Comparison of ENCODE assay signal across 19 cellular contexts in genomic region chr5:163445345-163445744, GRCh38. TPM values are rescaled to one million over a fixed set of nuclear protein-coding genes. Genes with fewer than 3 reads are reported as not detected.
A peak's percentile ranks its signal among the peaks of the same experiment; 100 is the strongest.
DNase-seq lines count a peak whose midpoint lies in the region; ATAC-seq, FAIRE-seq and TF ChIP-seq lines count a peak whose summit lies in the region.
"Had no signal": no experiment of that assay in that cellular context is flagged by ENCODE, and none has a peak within 500 bp of the region (broad histone marks: within the 10 kb centered on the region; RNA-seq: fewer than 3 reads in every experiment).

No MANE protein-coding gene starts in this region.

- H2AK5ac ChIP-seq in H1 (ENCODE audit: low read depth, low read length), result no peak overlapping the region

- H3K27me3 ChIP-seq in K562 (ENCODE audit: control insufficient read depth in 2 of 2, insufficient read depth in 2 of 2, low read length in 2 of 2) (no peaks in the 10 kb centered on the region), H1 (replicated peaks in 1 of 4; ENCODE audit: control insufficient read depth in 3 of 4, extremely low read depth in 1 of 4, insufficient read depth in 3 of 4, low read length in 3 of 4) (no peaks in the 10 kb centered on the region), right cardiac atrium (ENCODE audit: control insufficient read depth, insufficient read depth) (no peaks in the 10 kb centered on the region), sigmoid colon (no peaks in the 10 kb centered on the region)

- no peaks in the 10 kb centered on the region for H3K23me2 ChIP-seq in H1 (ENCODE audit: low read depth, low read length)

- no peak for FAIRE-seq in K562 (lab: Jason Lieb, UNC)
- FAIRE-seq in H1 (lab: Jason Lieb, UNC), result no peak
- no peak for FAIRE-seq in frontal cortex (lab: Jason Lieb, UNC)
- FAIRE-seq: GM18507 had no signal

- H3K79me2 ChIP-seq in K562 (ENCODE audit: control insufficient read depth, insufficient read depth, low read length) (peaks cover 41% of the 10 kb centered on the region), H1 (ENCODE audit: control insufficient read depth in 1 of 2, insufficient read depth in 2 of 2, low read length in 2 of 2) (peaks cover 0 to 22% of the 10 kb centered on the region in 2 experiments; a peak in 3 of 4 replicates)

- no peak for TF ChIP-seq POLR2A in K562 (conservative IDR thresholded peaks at IDR 0.05)
- 0 out of 3 replicates have a peak, but pooled peaks of 1 of the 2 experiments have one; percentile 12 for TF ChIP-seq POLR2A in H1 (IDR thresholded peaks at IDR 0.05; ENCODE audit: control extremely low read depth in 1 of 2, low read depth in 2 of 2, low read length in 2 of 2)
- TF ChIP-seq POLR2A in GM18505 (IDR thresholded peaks at IDR 0.05; ENCODE audit: borderline replicate concordance, extremely low read depth, insufficient read depth, insufficient read length), result no peak
- no peak for TF ChIP-seq POLR2A in sigmoid colon (IDR thresholded peaks at IDR 0.05)

- POLR2A ChIA-PET in K562 (lab: Yijun Ruan, JAX), result interaction anchor here (0.7 to 9.0 kb wide), 3 partner anchors 10 to 36 kb away, joined by 3 to 126 read pairs (median 4); partner anchors contain the start of genes HMMR and NUDCD2
- POLR2A ChIA-PET in H1 (lab: Charles Lee; ENCODE audit: partially characterized antibody), result interaction anchor here (0.7 to 9.0 kb wide), 2 partner anchors 13 to 1999 kb away, joined by 3 to 189 read pairs; partner anchors contain the start of genes HMMR and NUDCD2

- no peaks in the 10 kb centered on the region for H3K9me1 ChIP-seq in K562 (ENCODE audit: control insufficient read depth, insufficient read depth, low read length)

- H2BK12ac ChIP-seq in H1 (ENCODE audit: low read depth, low read length), result no peak overlapping the region

- TF ChIP-seq RAD21 in K562 (CRISPR knock-in tag; conservative IDR thresholded peaks at IDR 0.05 in 1 of 2, IDR thresholded peaks at IDR 0.05 in 1 of 2) (no peak), H1 (IDR thresholded peaks at IDR 0.05 in 1 of 2, conservative IDR thresholded peaks at IDR 0.05 in 1 of 2; ENCODE audit: low read depth in 2 of 2, low read length in 2 of 2) (no peak)

- H2AFZ ChIP-seq in K562 (ENCODE audit: low read depth, low read length) (no peak overlapping the region), H1 (ENCODE audit: low read length) (no peak overlapping the region)
- H2AFZ ChIP-seq: GM23338 had no signal

- H3K9me3 ChIP-seq in K562 (replicated peaks; ENCODE audit: control insufficient read depth, insufficient read depth, low read depth, low read length) (no peaks in the 10 kb centered on the region), H1 (ENCODE audit: insufficient read depth in 2 of 2, low read depth in 1 of 2, low read length in 1 of 2) (no peaks in the 10 kb centered on the region), right cardiac atrium (ENCODE audit: control insufficient read depth, low read length) (no peaks in the 10 kb centered on the region), sigmoid colon (no peaks in the 10 kb centered on the region)
- H3K9me3 ChIP-seq: HAP-1 had no signal

- no peak overlapping the region for H2BK120ac ChIP-seq in H1 (replicated peaks; ENCODE audit: low read depth, low read length)

- no peak for ATAC-seq in K562
- peak; percentile 44 to 75 for ATAC-seq in left cardiac atrium
- peak; percentile 40 to 72 for ATAC-seq in right cardiac atrium
- ATAC-seq in GM18505 (IDR thresholded peaks at IDR 0.05; ENCODE audit: unreplicated experiment), result no peak
- ATAC-seq: GM12878, GM23338 had no signal

- H3K9ac ChIP-seq in K562 (ENCODE audit: insufficient read depth in 1 of 2, low read depth in 2 of 2, low read length in 2 of 2) (no peak overlapping the region), H1 (replicated peaks in 1 of 4; ENCODE audit: extremely low read depth in 1 of 4, low read depth in 3 of 4, low read length in 3 of 4) (no peak overlapping the region)

- no TSS peak for BruUV-seq in K562 (replicated peaks; lab: Mats Ljungman, UMichigan)

- no peaks in the 10 kb centered on the region for H4K20me1 ChIP-seq in K562 (replicated peaks; ENCODE audit: control insufficient read depth, insufficient read depth, low read length)
- H4K20me1 ChIP-seq in H1 (replicated peaks in 1 of 2; ENCODE audit: control insufficient read depth in 1 of 2, insufficient read depth in 2 of 2, low read length in 2 of 2), result peaks cover 0 to 5% of the 10 kb centered on the region in 2 experiments

- H3K4me1 ChIP-seq in K562 (replicated peaks in 1 of 2; ENCODE audit: control insufficient read depth in 2 of 2, insufficient read depth in 2 of 2, low read length in 2 of 2) (peaks cover 0 to 8% of the 10 kb centered on the region in 2 experiments; a peak in 2 of 5 replicates), H1 (replicated peaks in 1 of 4; ENCODE audit: control insufficient read depth in 3 of 4, insufficient read depth in 4 of 4, low read length in 3 of 4) (no peaks in the 10 kb centered on the region), right cardiac atrium (ENCODE audit: control insufficient read depth, insufficient read depth, low read length) (no peaks in the 10 kb centered on the region), sigmoid colon (peaks cover 0 to 3% (median 0%) of the 10 kb centered on the region in 4 donors)

- no peak overlapping the region for H2BK15ac ChIP-seq in H1 (ENCODE audit: low read length)

- H4K8ac ChIP-seq in H1 (ENCODE audit: extremely low read depth, insufficient read depth, low read length), result no peak overlapping the region

- no peak overlapping the region for H3K18ac ChIP-seq in H1 (ENCODE audit: extremely low read depth, low read length)

- WGBS in K562 (ENCODE audit: insufficient coverage, low coverage, missing lambda C conversion rate), result 90% methylated on average over 4 of the region's 6 CpGs
- 94% methylated on average over 5 of the region's 6 CpGs; no CpG with 5 or more reads in 1 of the 2 experiments for WGBS in H1 (ENCODE audit: extremely low coverage in 1 of 2, insufficient coverage in 1 of 2, insufficient read length in 1 of 2, insufficient replicate concordance in 2 of 2, low coverage in 1 of 2, low lambda C conversion rate in 2 of 2, missing lambda C conversion rate in 1 of 2), 2 experiments
- 77% methylated on average over 6 of the region's 6 CpGs for WGBS in right cardiac atrium
- 96 to 97% methylated on average over 6 of the region's 6 CpGs for WGBS in sigmoid colon, 2 donors

- H3K56ac ChIP-seq in H1 (replicated peaks; ENCODE audit: insufficient read length, low read depth, low read length), result no peak overlapping the region

- intact Hi-C loops in K562 (cut with micrococcal nuclease) (no loop called here), left cardiac atrium (cut with DNase I) (no loop called here), right cardiac atrium (cut with DNase I) (no loop called here), sigmoid colon (cut with DNase I) (no loop called here)

- H4K5ac ChIP-seq in H1 (ENCODE audit: insufficient read length, low read depth, low read length), result no peak overlapping the region

- no peak overlapping the region for H2BK5ac ChIP-seq in H1 (ENCODE audit: low read depth, low read length)

- no peak overlapping the region for H3K4me2 ChIP-seq in K562 (ENCODE audit: insufficient read depth, low read length)
- H3K4me2 ChIP-seq in H1 (ENCODE audit: insufficient read depth in 1 of 2, low read depth in 2 of 2, low read length in 2 of 2), result no peak overlapping the region
- H3K4me2 ChIP-seq: GM23338 had no signal

- no peak overlapping the region for H3K4ac ChIP-seq in H1 (replicated peaks; ENCODE audit: insufficient read length, low read depth, low read length)

- H3K27ac ChIP-seq in K562 (ENCODE audit: extremely low read depth, low read depth, low read length), result no peak overlapping the region
- no peak overlapping the region for H3K27ac ChIP-seq in H1 (ENCODE audit: low read depth, low read length)
- H3K27ac ChIP-seq in right cardiac atrium (ENCODE audit: low read length), result no peak overlapping the region
- H3K27ac ChIP-seq in sigmoid colon, result no peak overlapping the region

- DNase-seq in K562 (ENCODE audit: extremely low read depth in 1 of 4, low spot score in 3 of 4), result no peak
- no peak for DNase-seq in H1 (ENCODE audit: low read depth in 1 of 2, low spot score in 2 of 2)
- DNase-seq in left cardiac atrium, result no peak
- peak in 1 of 3 donors; percentile 53 for DNase-seq in right cardiac atrium
- DNase-seq in frontal cortex (ENCODE audit: low spot score in 2 of 2), result no peak
- DNase-seq in GM03348 (ENCODE audit: low spot score), result no peak
- no peak for DNase-seq in sigmoid colon
- DNase-seq: C1 segment of cervical spinal cord; Calu3; CD4-positive, alpha-beta memory T cell; COR-L47; DMS53; DMS79 treated with DMSO at 0.1 percent for 48 hours; HFFc6 had no signal

- CTCF ChIA-PET in K562 (lab: Yijun Ruan, JAX; ENCODE audit: low intra/inter-chr PET ratio) (no interaction called here), H1 (lab: Charles Lee; ENCODE audit: partially characterized antibody) (no interaction called here)

- no peak overlapping the region for H3K14ac ChIP-seq in H1 (ENCODE audit: insufficient read length)

- no peak overlapping the region for H4K91ac ChIP-seq in H1 (replicated peaks; ENCODE audit: insufficient read length, low read length)

- H3K79me1 ChIP-seq in H1 (ENCODE audit: low read depth, low read length), result no peaks in the 10 kb centered on the region

- TF ChIP-seq EP300 in K562 (IDR thresholded peaks at IDR 0.05; ENCODE audit: low read length) (no peak), H1 (IDR thresholded peaks at IDR 0.05; ENCODE audit: borderline replicate concordance in 1 of 2, low read depth in 2 of 2, low read length in 2 of 2) (no peak), sigmoid colon (IDR thresholded peaks at IDR 0.05) (no peak)

- peaks cover 92% of the 10 kb centered on the region for H3K36me3 ChIP-seq in K562 (ENCODE audit: control insufficient read depth, insufficient read depth, low read length)
- H3K36me3 ChIP-seq in H1 (ENCODE audit: control insufficient read depth in 2 of 4, insufficient read depth in 4 of 4, low read length in 3 of 4), result peaks cover 12 to 94% (median 61%) of the 10 kb centered on the region in 4 experiments
- H3K36me3 ChIP-seq in sigmoid colon, result peaks cover 0 to 93% (median 17%) of the 10 kb centered on the region in 4 donors

- no peak overlapping the region for H2BK20ac ChIP-seq in H1 (ENCODE audit: low read length)

- TF ChIP-seq CTCF in K562 (IDR thresholded peaks at IDR 0.05 in 2 of 3, conservative IDR thresholded peaks at IDR 0.05 in 1 of 3; ENCODE audit: insufficient read depth in 2 of 3, low read depth in 1 of 3, low read length in 3 of 3), result no peak
- no peak for TF ChIP-seq CTCF in H1 (IDR thresholded peaks at IDR 0.05; ENCODE audit: control extremely low read depth in 1 of 3, insufficient read depth in 1 of 3, low read depth in 1 of 3, low read length in 3 of 3)
- TF ChIP-seq CTCF in sigmoid colon (IDR thresholded peaks at IDR 0.05), result no peak

- H3K4me3 ChIP-seq in K562, result no peak overlapping the region
- H3K4me3 ChIP-seq in H1 (ENCODE audit: extremely low read depth in 1 of 4, insufficient read depth in 2 of 4, low read depth in 3 of 4, low read length in 4 of 4), result no peak overlapping the region
- no peak overlapping the region for H3K4me3 ChIP-seq in right cardiac atrium (ENCODE audit: low read length)
- no peak overlapping the region for H3K4me3 ChIP-seq in sigmoid colon
- H3K4me3 ChIP-seq: GM12878, GM23338, HAP-1 had no signal

- no peak overlapping the region for H3K23ac ChIP-seq in H1 (ENCODE audit: insufficient read length)

- in situ Hi-C loops in K562 (cut with MboI), result no loop called here

RNA-seq across cellular contexts. Expression of gene CCNG1, which starts 8.0 kb away (rescaled TPM):
- total RNA-seq in K562 (2011; cell fraction: chromatin; rRNA removed; ENCODE audit: low replicate concordance), result 46.7 and 153 TPM in 2 replicates
- 21.3 and 35.3 TPM in 2 replicates for total RNA-seq in K562 (2011; cell fraction: nucleolus; rRNA removed)
- total RNA-seq in K562 (2011; cell fraction: nucleoplasm; rRNA removed), result 54.8 and 92.8 TPM in 2 replicates
- total RNA-seq in K562 (2014; rRNA removed) (121 and 122 TPM in 2 replicates), K562 (2014; rRNA removed; fragmentation: Illumina TruSeq; extraction: Trizol) (245 and 271 TPM in 2 replicates), K562 (2015; rRNA removed; fragmentation: Illumina TruSeq; extraction: Trizol) (238 and 259 TPM in 2 replicates), K562 (2021) (180 and 184 TPM in 2 replicates), left cardiac atrium (10 to 100 TPM; 88.1 to 89.2 TPM), right cardiac atrium (100 to 1,000 TPM in 2 of 4 donors, 10 to 100 TPM in 2; 88.5 to 116 (median 99.4) TPM), frontal cortex (133 TPM), sigmoid colon (100 to 1,000 TPM; 119 to 181 (median 133) TPM)
- polyA plus RNA-seq in K562 (2011; rRNA removed) (293 and 356 TPM in 2 replicates), K562 (2014; fragmentation: Illumina TruSeq; extraction: Trizol) (184 and 217 TPM in 2 replicates), K562 (2014; fragmentation: Nextera tagmentation; extraction: Ambion mirVana) (100 to 1,000 TPM; 254 to 290 TPM), K562 (2014; rRNA removed) (101 and 121 TPM in 2 replicates), H1 (2011; rRNA removed) (84.2 and 165 TPM in 2 replicates), right cardiac atrium (77.4 TPM), sigmoid colon (100 to 1,000 TPM in 2 of 3 donors, 10 to 100 TPM in 1; 78.0 to 180 (median 154) TPM)
- polyA plus RNA-seq in K562 (2011; cell fraction: cytosol; rRNA removed), result 37.8 and 116 TPM in 2 replicates
- 94.3 and 254 TPM in 2 replicates for polyA plus RNA-seq in K562 (2011; cell fraction: nucleus; rRNA removed)
- polyA plus RNA-seq in K562 (2012), result 171 and 344 TPM in 2 replicates
- polyA minus RNA-seq in K562 (2011; rRNA and poly(A)+ RNA removed), result 286 and 479 TPM in 2 replicates
- polyA minus RNA-seq in K562 (2011; cell fraction: cytosol; rRNA and poly(A)+ RNA removed), result 124 and 144 TPM in 2 replicates
- 29.1 and 78.5 TPM in 2 replicates for polyA minus RNA-seq in K562 (2011; cell fraction: nucleus; rRNA and poly(A)+ RNA removed)
- total RNA-seq in H1 (2021; fragmentation: NEBNext Ultra II Directional; extraction: Animal tissue kit (Norgen Biotek cat#: 25700)), result 363 and 369 TPM in 2 replicates
- 161 TPM for polyA plus RNA-seq in H1 (2011; cell fraction: cytosol; rRNA removed)
- polyA plus RNA-seq in H1 (2011; cell fraction: nucleus; rRNA removed), result 578 TPM
- polyA plus RNA-seq in H1 (2012, experiment 1 of 2), result 406 to 539 TPM (median 492 TPM) in 4 replicates
- 47.5 TPM for polyA plus RNA-seq in H1 (2012, experiment 2 of 2)
- polyA plus RNA-seq in H1 (2013, experiment 1 of 2), result 418 TPM
- 323 TPM for polyA plus RNA-seq in H1 (2013, experiment 2 of 2)
- polyA minus RNA-seq in H1 (2011; rRNA and poly(A)+ RNA removed), result 199 and 395 TPM in 2 replicates
- polyA minus RNA-seq in H1 (2011; cell fraction: cytosol; rRNA and poly(A)+ RNA removed), result 114 TPM
- polyA minus RNA-seq in H1 (2011; cell fraction: nucleus; rRNA and poly(A)+ RNA removed), result 471 TPM

RNA-seq across cellular contexts. Expression of gene NUDCD2, which starts 14.6 kb away (rescaled TPM):
- total RNA-seq in K562 (2011; cell fraction: chromatin; rRNA removed; ENCODE audit: low replicate concordance), result 18.1 and 50.6 TPM in 2 replicates
- 20.3 and 22.2 TPM in 2 replicates for total RNA-seq in K562 (2011; cell fraction: nucleolus; rRNA removed)
- total RNA-seq in K562 (2011; cell fraction: nucleoplasm; rRNA removed), result 44.2 and 69.5 TPM in 2 replicates
- 25.9 and 43.5 TPM in 2 replicates for total RNA-seq in K562 (2014; rRNA removed)
- 35.5 and 37.3 TPM in 2 replicates for total RNA-seq in K562 (2014; rRNA removed; fragmentation: Illumina TruSeq; extraction: Trizol)
- 52.0 and 52.3 TPM in 2 replicates for total RNA-seq in K562 (2015; rRNA removed; fragmentation: Illumina TruSeq; extraction: Trizol)
- total RNA-seq in K562 (2021), result 64.9 and 76.9 TPM in 2 replicates
- polyA plus RNA-seq in K562 (2011; rRNA removed), result 44.1 and 51.8 TPM in 2 replicates
- 5.7 and 14.6 TPM in 2 replicates for polyA plus RNA-seq in K562 (2011; cell fraction: cytosol; rRNA removed)
- 17.8 and 23.6 TPM in 2 replicates for polyA plus RNA-seq in K562 (2011; cell fraction: nucleus; rRNA removed)
- polyA plus RNA-seq in K562 (2012), result 34.9 and 46.6 TPM in 2 replicates
- polyA plus RNA-seq in K562 (2014; fragmentation: Illumina TruSeq; extraction: Trizol), result 32.5 and 50.4 TPM in 2 replicates
- 10 to 100 TPM; 14.6 to 22.5 TPM for polyA plus RNA-seq in K562 (2014; fragmentation: Nextera tagmentation; extraction: Ambion mirVana)
- 29.1 and 38.4 TPM in 2 replicates for polyA plus RNA-seq in K562 (2014; rRNA removed)
- 22.7 and 29.5 TPM in 2 replicates for polyA minus RNA-seq in K562 (2011; rRNA and poly(A)+ RNA removed)
- polyA minus RNA-seq in K562 (2011; cell fraction: cytosol; rRNA and poly(A)+ RNA removed), result 8.8 and 13.9 TPM in 2 replicates
- polyA minus RNA-seq in K562 (2011; cell fraction: nucleus; rRNA and poly(A)+ RNA removed), result 19.5 and 47.7 TPM in 2 replicates
- 48.5 and 59.5 TPM in 2 replicates for total RNA-seq in H1 (2021; fragmentation: NEBNext Ultra II Directional; extraction: Animal tissue kit (Norgen Biotek cat#: 25700))
- polyA plus RNA-seq in H1 (2011; rRNA removed), result 6.8 and 12.2 TPM in 2 replicates
- 21.8 TPM for polyA plus RNA-seq in H1 (2011; cell fraction: cytosol; rRNA removed)
- 8.5 TPM for polyA plus RNA-seq in H1 (2011; cell fraction: nucleus; rRNA removed)
- polyA plus RNA-seq in H1 (2012, experiment 1 of 2), result 29.4 to 50.6 TPM (median 38.4 TPM) in 4 replicates
- polyA plus RNA-seq in H1 (2012, experiment 2 of 2), result 4.4 TPM
- 22.5 TPM for polyA plus RNA-seq in H1 (2013, experiment 1 of 2)
- 23.9 TPM for polyA plus RNA-seq in H1 (2013, experiment 2 of 2)
- 5.1 and 6.6 TPM in 2 replicates for polyA minus RNA-seq in H1 (2011; rRNA and poly(A)+ RNA removed)
- polyA minus RNA-seq in H1 (2011; cell fraction: cytosol; rRNA and poly(A)+ RNA removed), result 4.0 TPM
- polyA minus RNA-seq in H1 (2011; cell fraction: nucleus; rRNA and poly(A)+ RNA removed), result 9.3 TPM
- 10 to 100 TPM; 15.7 to 16.4 TPM for total RNA-seq in left cardiac atrium
- 10 to 100 TPM; 12.9 to 17.3 (median 14.9) TPM for total RNA-seq in right cardiac atrium
- polyA plus RNA-seq in right cardiac atrium, result 4.2 TPM
- 17.5 TPM for total RNA-seq in frontal cortex
- 10 to 100 TPM in 2 of 4 donors, 1 to 10 TPM in 2; 3.3 to 13.2 (median 8.1) TPM for total RNA-seq in sigmoid colon
- 10 to 100 TPM in 1 of 3 donors, 1 to 10 TPM in 2; 8.2 to 11.8 (median 8.4) TPM for polyA plus RNA-seq in sigmoid colon

RNA-seq across cellular contexts. Expression of gene HMMR, which starts 15.1 kb away (rescaled TPM):
- 19.9 and 66.6 TPM in 2 replicates for total RNA-seq in K562 (2011; cell fraction: chromatin; rRNA removed; ENCODE audit: low replicate concordance)
- 9.0 and 11.3 TPM in 2 replicates for total RNA-seq in K562 (2011; cell fraction: nucleolus; rRNA removed)
- 24.3 and 29.8 TPM in 2 replicates for total RNA-seq in K562 (2011; cell fraction: nucleoplasm; rRNA removed)
- total RNA-seq in K562 (2014; rRNA removed), result 69.9 and 90.8 TPM in 2 replicates
- 133 and 155 TPM in 2 replicates for total RNA-seq in K562 (2014; rRNA removed; fragmentation: Illumina TruSeq; extraction: Trizol)
- 102 and 107 TPM in 2 replicates for total RNA-seq in K562 (2015; rRNA removed; fragmentation: Illumina TruSeq; extraction: Trizol)
- 73.8 and 74.9 TPM in 2 replicates for total RNA-seq in K562 (2021)
- polyA plus RNA-seq in K562 (2011; rRNA removed), result 54.0 and 90.8 TPM in 2 replicates
- 8.2 and 22.0 TPM in 2 replicates for polyA plus RNA-seq in K562 (2011; cell fraction: cytosol; rRNA removed)
- 13.8 and 18.3 TPM in 2 replicates for polyA plus RNA-seq in K562 (2011; cell fraction: nucleus; rRNA removed)
- 63.8 and 71.3 TPM in 2 replicates for polyA plus RNA-seq in K562 (2012)
- 90.0 and 123 TPM in 2 replicates for polyA plus RNA-seq in K562 (2014; fragmentation: Illumina TruSeq; extraction: Trizol)
- 10 to 100 TPM; 81.7 to 86.0 TPM for polyA plus RNA-seq in K562 (2014; fragmentation: Nextera tagmentation; extraction: Ambion mirVana)
- 71.5 and 81.0 TPM in 2 replicates for polyA plus RNA-seq in K562 (2014; rRNA removed)
- 83.0 and 83.6 TPM in 2 replicates for polyA minus RNA-seq in K562 (2011; rRNA and poly(A)+ RNA removed)
- 30.4 and 37.2 TPM in 2 replicates for polyA minus RNA-seq in K562 (2011; cell fraction: cytosol; rRNA and poly(A)+ RNA removed)
- polyA minus RNA-seq in K562 (2011; cell fraction: nucleus; rRNA and poly(A)+ RNA removed), result 14.5 and 29.0 TPM in 2 replicates
- 70.6 and 77.3 TPM in 2 replicates for total RNA-seq in H1 (2021; fragmentation: NEBNext Ultra II Directional; extraction: Animal tissue kit (Norgen Biotek cat#: 25700))
- 8.2 and 17.5 TPM in 2 replicates for polyA plus RNA-seq in H1 (2011; rRNA removed)
- 24.3 TPM for polyA plus RNA-seq in H1 (2011; cell fraction: cytosol; rRNA removed)
- 6.2 TPM for polyA plus RNA-seq in H1 (2011; cell fraction: nucleus; rRNA removed)
- polyA plus RNA-seq in H1 (2012, experiment 1 of 2), result 26.3 to 52.3 TPM (median 32.2 TPM) in 4 replicates
- 2.5 TPM for polyA plus RNA-seq in H1 (2012, experiment 2 of 2)
- polyA plus RNA-seq in H1 (2013, experiment 1 of 2), result 96.7 TPM
- 94.3 TPM for polyA plus RNA-seq in H1 (2013, experiment 2 of 2)
- polyA minus RNA-seq in H1 (2011; rRNA and poly(A)+ RNA removed), result 14.3 and 18.1 TPM in 2 replicates
- polyA minus RNA-seq in H1 (2011; cell fraction: cytosol; rRNA and poly(A)+ RNA removed), result 19.7 TPM
- 32.9 TPM for polyA minus RNA-seq in H1 (2011; cell fraction: nucleus; rRNA and poly(A)+ RNA removed)
- total RNA-seq in left cardiac atrium, result 1 to 10 TPM in 1 of 2 donors, under 1 TPM in 1; 0.52 to 1.7 TPM
- total RNA-seq in right cardiac atrium, result 1 to 10 TPM in 2 of 4 donors, under 1 TPM in 2; 0.39 to 1.5 (median 0.84) TPM
- polyA plus RNA-seq in right cardiac atrium, result 0.34 TPM
- 2.9 TPM for total RNA-seq in frontal cortex
- total RNA-seq in sigmoid colon, result 1 to 10 TPM in 2 of 4 donors, not detected in 2; 1.1 to 3.0 TPM
- polyA plus RNA-seq in sigmoid colon, result 10 to 100 TPM in 1 of 3 donors, 1 to 10 TPM in 2; 1.2 to 18.1 (median 4.4) TPM

Comparison
In these comparisons a context has a peak if more than half of its experiments do, and no peak if none do; other contexts are left out.
1. ATAC-seq: peak in left cardiac atrium (2 of 2) and right cardiac atrium (2 of 2); none in K562 (single experiment) and GM18505 (single experiment).
2. Of the 49 proteins assayed by ChIP-seq in both K562 and H1: peak only in K562: none; only in H1: POLR2AphosphoS5; in both: none; in neither: 47; mixed calls (peak in some experiments, not most) for 1.